Comparison of ENCODE assay signal across 18 cellular contexts in genomic region chr14:53064461-53064860, GRCh38.
A peak's percentile ranks its signal among the peaks of the same experiment; 100 is the strongest.
DNase-seq lines count a peak whose midpoint lies in the region; ATAC-seq, FAIRE-seq and TF ChIP-seq lines count a peak whose summit lies in the region.
"Had no signal": no experiment of that assay in that cellular context is flagged by ENCODE, and none has a peak within 500 bp of the region (broad histone marks: within the 10 kb centered on the region; RNA-seq: fewer than 3 reads in every experiment).

No MANE protein-coding gene starts in this region.

- CTCF ChIA-PET in K562 (lab: Yijun Ruan, JAX; ENCODE audit: low intra/inter-chr PET ratio): no interaction called here

- intact Hi-C loops in K562 (cut with micrococcal nuclease): no loop called here

- H4K20me1 ChIP-seq in K562 (replicated peaks; ENCODE audit: control insufficient read depth, insufficient read depth, low read length): no peaks in the 10 kb centered on the region
- H4K20me1 ChIP-seq: BLaER1 had no signal

- TF ChIP-seq RAD21 in K562 (CRISPR knock-in tag; conservative IDR thresholded peaks at IDR 0.05 in 1 of 2, IDR thresholded peaks at IDR 0.05 in 1 of 2): no peak

- POLR2A ChIA-PET in K562 (lab: Yijun Ruan, JAX): interaction anchor here (0.6 kb wide), 2 partner anchors 35 to 91 kb away, joined by 3 to 4 read pairs; no protein-coding TSS in a partner anchor

- no peak overlapping the region for H3K4me3 ChIP-seq in K562
- H3K4me3 ChIP-seq: BLaER1, GM23248 had no signal

- H3K4me1 ChIP-seq in K562 (replicated peaks in 1 of 2; ENCODE audit: control insufficient read depth in 2 of 2, insufficient read depth in 2 of 2, low read length in 2 of 2): no peaks in the 10 kb centered on the region
- H3K4me1 ChIP-seq: BLaER1 had no signal

- in situ Hi-C loops in K562 (cut with MboI): no loop called here
- in situ Hi-C loops in KBM-7 (cut with MboI; ENCODE audit: low pct_unique_long_range_greater_than_20kb, low sequenced_read_pairs): no loop called here

- no peaks in the 10 kb centered on the region for H3K27me3 ChIP-seq in K562 (ENCODE audit: control insufficient read depth in 2 of 2, insufficient read depth in 2 of 2, low read length in 2 of 2)
- H3K27me3 ChIP-seq: BLaER1 had no signal

- no peak for FAIRE-seq in K562 (lab: Jason Lieb, UNC)
- FAIRE-seq: GM12892, H54 had no signal

- no peaks in the 10 kb centered on the region for H3K9me3 ChIP-seq in K562 (replicated peaks; ENCODE audit: control insufficient read depth, insufficient read depth, low read depth, low read length)
- H3K9me3 ChIP-seq: BLaER1 had no signal

- no peak for TF ChIP-seq POLR2A in K562 (conservative IDR thresholded peaks at IDR 0.05)

- no peak for TF ChIP-seq EP300 in K562 (IDR thresholded peaks at IDR 0.05; ENCODE audit: low read length)

- no peak overlapping the region for H3K27ac ChIP-seq in K562 (ENCODE audit: extremely low read depth, low read depth, low read length)
- H3K27ac ChIP-seq: 22Rv1, BLaER1, GM23248, HL-60, KMS-11 had no signal

- BruUV-seq in K562 (replicated peaks; lab: Mats Ljungman, UMichigan): no TSS peak

- H3K9me1 ChIP-seq in K562 (ENCODE audit: control insufficient read depth, insufficient read depth, low read length): no peaks in the 10 kb centered on the region

- TF ChIP-seq CTCF in K562 (IDR thresholded peaks at IDR 0.05 in 2 of 3, conservative IDR thresholded peaks at IDR 0.05 in 1 of 3; ENCODE audit: insufficient read depth in 2 of 3, low read depth in 1 of 3, low read length in 3 of 3): no peak

- ATAC-seq in K562 (no peak), HG03045 (IDR thresholded peaks at IDR 0.05; ENCODE audit: unreplicated experiment) (no peak)
- ATAC-seq: HCT116 had no signal

- H3K9ac ChIP-seq in K562 (ENCODE audit: insufficient read depth in 1 of 2, low read depth in 2 of 2, low read length in 2 of 2): no peak overlapping the region
- H3K9ac ChIP-seq: BLaER1, GM23248, KMS-11 had no signal

- H3K36me3 ChIP-seq in K562 (ENCODE audit: control insufficient read depth, insufficient read depth, low read length): no peaks in the 10 kb centered on the region

- no peak overlapping the region for H3K4me2 ChIP-seq in K562 (ENCODE audit: insufficient read depth, low read length)
- H3K4me2 ChIP-seq: BLaER1, KMS-11 had no signal

- peak; percentile 0 for DNase-seq in DMS53 (lab: John Stamatoyannopoulos, UW)
- DNase-seq in DMS53 treated with DMSO at 0.1 percent for 48 hours (lab: John Stamatoyannopoulos, UW; ENCODE audit: unreplicated experiment): no peak
- DNase-seq in K562 (ENCODE audit: extremely low read depth in 1 of 4, low spot score in 3 of 4): no peak
- DNase-seq in iris pigment epithelial cell (ENCODE audit: low read depth): peak; percentile 4
- peak; percentile 18 for DNase-seq in retina
- DNase-seq in KBM-7: no peak
- no peak for DNase-seq in stimulated activated CD4-positive, alpha-beta T cell treated with anti-CD3 and anti-CD28 coated beads, Interleukin-4, amount 100 ng/mL, for 4 hours
- DNase-seq: CD8-positive, alpha-beta memory T cell; DMS79; GM23248 had no signal

- no peak overlapping the region for H2AFZ ChIP-seq in K562 (ENCODE audit: low read depth, low read length)
- H2AFZ ChIP-seq: GM23248 had no signal

- H3K79me2 ChIP-seq in K562 (ENCODE audit: control insufficient read depth, insufficient read depth, low read length): no peaks in the 10 kb centered on the region

TF ChIP-seq in K562, 482 proteins besides CTCF, POLR2A, EP300 and RAD21:
- TF ChIP-seq, protein P1, sequence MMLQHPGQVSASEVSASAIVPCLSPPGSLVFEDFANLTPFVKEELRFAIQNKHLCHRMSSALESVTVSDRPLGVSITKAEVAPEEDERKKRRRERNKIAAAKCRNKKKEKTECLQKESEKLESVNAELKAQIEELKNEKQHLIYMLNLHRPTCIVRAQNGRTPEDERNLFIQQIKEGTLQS (IDR thresholded peaks at IDR 0.05): peak; percentile 38
- TF ChIP-seq, protein P1 (CRISPR knock-in tag; conservative IDR thresholded peaks at IDR 0.05): no peak
- TF ChIP-seq ARHGAP35 (IDR thresholded peaks at IDR 0.05; ENCODE audit: partially characterized antibody): no peak

Comparison
In these comparisons a context has a peak if more than half of its experiments do, and no peak if none do; other contexts are left out.
1. DNase-seq: peak in DMS53 (single experiment), iris pigment epithelial cell (single experiment) and retina (single experiment); none in DMS53 treated with DMSO at 0.1 percent for 48 hours (single experiment), K562 (0 of 4), KBM-7 (single experiment) and stimulated activated CD4-positive, alpha-beta T cell treated with anti-CD3 and anti-CD28 coated beads, Interleukin-4, amount 100 ng/mL, for 4 hours (0 of 2).